ENCODE assay signal across 9 cellular contexts in genomic region chr7:94696981-94697670, GRCh38. TPM values are rescaled to one million over a fixed set of nuclear protein-coding genes. Genes with fewer than 3 reads are reported as not detected.
DNase-seq lines count a peak whose midpoint lies in the region; ATAC-seq and TF ChIP-seq lines count a peak whose summit lies in the region.
"Had no signal": no experiment of that assay in that cellular context is flagged by ENCODE, and none has a peak within 500 bp of the region (broad histone marks: within the 10 kb centered on the region; RNA-seq: fewer than 3 reads in every experiment).

No MANE protein-coding gene starts in this region.

- no peaks in the 10 kb centered on the region for H3K9me3 ChIP-seq in vagina
- H3K9me3 ChIP-seq: BLaER1 had no signal

- H3K4me1 ChIP-seq in vagina = peaks cover 23% of the 10 kb centered on the region
- H3K4me1 ChIP-seq: BLaER1 had no signal

- no peak for ATAC-seq in HG03095 (IDR thresholded peaks at IDR 0.05; ENCODE audit: unreplicated experiment)

- intact Hi-C loops in vagina (cut with DNase I) = no loop called here

- no peak overlapping the region for H3K4me3 ChIP-seq in vagina
- H3K4me3 ChIP-seq: BLaER1 had no signal

- no peaks in the 10 kb centered on the region for H3K36me3 ChIP-seq in vagina
- H3K36me3 ChIP-seq: BLaER1 had no signal

- H3K27me3 ChIP-seq in vagina = no peaks in the 10 kb centered on the region
- H3K27me3 ChIP-seq: BLaER1 had no signal

- TF ChIP-seq POLR2A in vagina (IDR thresholded peaks at IDR 0.05) = no peak

- no peak for TF ChIP-seq CTCF in vagina (IDR thresholded peaks at IDR 0.05)

- DNase-seq in NK-92 treated with Interleukin-12 subunit alpha and Interleukin-12 subunit beta, amount 100 ng/mL, for 24 hours (lab: John Stamatoyannopoulos, UW) = peak; percentile 4
- no peak for DNase-seq in NK-92 (lab: John Stamatoyannopoulos, UW; ENCODE audit: unreplicated experiment)
- DNase-seq in astrocyte of the hippocampus (ENCODE audit: low read depth, low spot score) = peak; percentile 86
- peak; percentile 88 for DNase-seq in kidney glomerular epithelial cell (lab: John Stamatoyannopoulos, UW)
- DNase-seq in vagina (ENCODE audit: extremely low spot score in 2 of 2) = no peak
- DNase-seq in OCI-M2 (lab: John Stamatoyannopoulos, UW; ENCODE audit: unreplicated experiment) = no peak
- DNase-seq in nucleus accumbens (lab: John Stamatoyannopoulos, UW) = no peak

- H3K27ac ChIP-seq in vagina = peak overlapping the region; percentile 23
- H3K27ac ChIP-seq: BLaER1 had no signal

RNA-seq across cellular contexts. Expression of gene SGCE, which starts 41.2 kb away (rescaled TPM):
- total RNA-seq in vagina = 84.0 TPM

Comparison
In these comparisons a context has a peak if more than half of its experiments do, and no peak if none do; other contexts are left out.
1. DNase-seq: peak in NK-92 treated with Interleukin-12 subunit alpha and Interleukin-12 subunit beta, amount 100 ng/mL, for 24 hours (single experiment), astrocyte of the hippocampus (single experiment) and kidney glomerular epithelial cell (single experiment); none in NK-92 (single experiment), vagina (0 of 2), OCI-M2 (single experiment) and nucleus accumbens (0 of 56).